ENCODE assay signal across 1 cellular context in genomic region chr1:154182342-154183044, GRCh38.
A peak's percentile ranks its signal among the peaks of the same experiment; 100 is the strongest.
TF ChIP-seq lines count a peak whose summit lies in the region.

No MANE protein-coding gene starts in this region.

TF ChIP-seq in HepG2, 621 proteins besides CTCF, POLR2A, EP300 and RAD21 (continued from another document and continues in another):
- no peak for TF ChIP-seq ZBTB40 (IDR thresholded peaks at IDR 0.05)
- TF ChIP-seq ZBTB40 (CRISPR knock-in tag; IDR thresholded peaks at IDR 0.05): no peak; the same call in 1 of the 2 replicates
- TF ChIP-seq ZNF274 (CRISPR knock-in tag; IDR thresholded peaks at IDR 0.05): no peak
- no peak for TF ChIP-seq CHD4 (IDR thresholded peaks at IDR 0.05; ENCODE audit: borderline replicate concordance, low read length)
- TF ChIP-seq MATR3 (CRISPR knock-in tag; IDR thresholded peaks at IDR 0.05): no peak
- TF ChIP-seq KLF16 (CRISPR knock-in tag; IDR thresholded peaks at IDR 0.05): no peak
- TF ChIP-seq ZNF180 (CRISPR knock-in tag; IDR thresholded peaks at IDR 0.05; ENCODE audit: borderline replicate concordance, low read depth): no peak
- no peak for TF ChIP-seq ZNF33A (CRISPR knock-in tag; IDR thresholded peaks at IDR 0.05; ENCODE audit: borderline replicate concordance)
- no peak for TF ChIP-seq ZNF660 (CRISPR knock-in tag; IDR thresholded peaks at IDR 0.05; ENCODE audit: borderline replicate concordance, low read depth)
- TF ChIP-seq ZNF580 (CRISPR knock-in tag; IDR thresholded peaks at IDR 0.05; ENCODE audit: borderline replicate concordance, low read depth): no peak
- TF ChIP-seq SSRP1 (CRISPR knock-in tag; IDR thresholded peaks at IDR 0.05): no peak
- no peak for TF ChIP-seq NR1H2 (CRISPR knock-in tag; IDR thresholded peaks at IDR 0.05; ENCODE audit: borderline replicate concordance, low read depth)
- TF ChIP-seq ZSCAN31 (CRISPR knock-in tag; IDR thresholded peaks at IDR 0.05; ENCODE audit: low read depth): no peak
- TF ChIP-seq PATZ1 (CRISPR knock-in tag; IDR thresholded peaks at IDR 0.05): peak; percentile 76
- TF ChIP-seq ATM (IDR thresholded peaks at IDR 0.05; ENCODE audit: borderline replicate concordance): no peak
- TF ChIP-seq NONO (IDR thresholded peaks at IDR 0.05): no peak
- TF ChIP-seq NONO (CRISPR knock-in tag; conservative IDR thresholded peaks at IDR 0.05): no peak
- TF ChIP-seq ZBED4 (CRISPR knock-in tag; IDR thresholded peaks at IDR 0.05; ENCODE audit: borderline replicate concordance): no peak
- peak; percentile 13; the same call in 1 of the 2 replicates for TF ChIP-seq PAXIP1 (CRISPR knock-in tag; conservative IDR thresholded peaks at IDR 0.05)
- no peak for TF ChIP-seq ZNF772 (CRISPR knock-in tag; IDR thresholded peaks at IDR 0.05)
- TF ChIP-seq LBX2 (CRISPR knock-in tag; IDR thresholded peaks at IDR 0.05; ENCODE audit: borderline replicate concordance): 0 out of 2 replicates have a peak, but pooled peaks have one; percentile 31
- TF ChIP-seq TFE3 (CRISPR knock-in tag; IDR thresholded peaks at IDR 0.05): no peak
- no peak for TF ChIP-seq MLLT10 (CRISPR knock-in tag; IDR thresholded peaks at IDR 0.05)
- TF ChIP-seq ZNF652 (CRISPR knock-in tag; IDR thresholded peaks at IDR 0.05; ENCODE audit: borderline replicate concordance, low read depth): no peak
- no peak for TF ChIP-seq ARID3A (IDR thresholded peaks at IDR 0.05; ENCODE audit: low read depth, low read length)
- TF ChIP-seq ZFY (CRISPR knock-in tag; IDR thresholded peaks at IDR 0.05): no peak
- TF ChIP-seq SOX5 (CRISPR knock-in tag; IDR thresholded peaks at IDR 0.05; ENCODE audit: borderline replicate concordance): no peak
- TF ChIP-seq ETV5 (CRISPR knock-in tag; IDR thresholded peaks at IDR 0.05; ENCODE audit: borderline replicate concordance): 0 out of 2 replicates have a peak, but pooled peaks have one; percentile 39
- TF ChIP-seq DPF2 (CRISPR knock-in tag; IDR thresholded peaks at IDR 0.05; ENCODE audit: borderline replicate concordance, low read depth): peak; percentile 5; the same call in 1 of the 2 replicates
- no peak for TF ChIP-seq SRSF9 (IDR thresholded peaks at IDR 0.05; ENCODE audit: borderline replicate concordance, insufficient read depth, low read depth, low read length, poor library complexity, severe bottlenecking)
- no peak for TF ChIP-seq CAMTA2 (CRISPR knock-in tag; IDR thresholded peaks at IDR 0.05; ENCODE audit: borderline replicate concordance)
- no peak for TF ChIP-seq ZFYVE20 (CRISPR knock-in tag; IDR thresholded peaks at IDR 0.05; ENCODE audit: borderline replicate concordance, low read depth)
- TF ChIP-seq YEATS4 (CRISPR knock-in tag; IDR thresholded peaks at IDR 0.05; ENCODE audit: borderline replicate concordance): peak; percentile 20; the same call in 1 of the 2 replicates
- TF ChIP-seq KAT2B (IDR thresholded peaks at IDR 0.05; ENCODE audit: borderline replicate concordance, low read depth, low read length): no peak
- TF ChIP-seq ZNF841 (CRISPR knock-in tag; IDR thresholded peaks at IDR 0.05; ENCODE audit: borderline replicate concordance): no peak
- TF ChIP-seq ZNF788 (CRISPR knock-in tag; IDR thresholded peaks at IDR 0.05; ENCODE audit: borderline replicate concordance): peak; percentile 10; the same call in 1 of the 2 replicates
- TF ChIP-seq SIN3B (IDR thresholded peaks at IDR 0.05; ENCODE audit: low read length): no peak
